Comparison of ENCODE assay signal across 8 cellular contexts in the genomic region with DNA sequence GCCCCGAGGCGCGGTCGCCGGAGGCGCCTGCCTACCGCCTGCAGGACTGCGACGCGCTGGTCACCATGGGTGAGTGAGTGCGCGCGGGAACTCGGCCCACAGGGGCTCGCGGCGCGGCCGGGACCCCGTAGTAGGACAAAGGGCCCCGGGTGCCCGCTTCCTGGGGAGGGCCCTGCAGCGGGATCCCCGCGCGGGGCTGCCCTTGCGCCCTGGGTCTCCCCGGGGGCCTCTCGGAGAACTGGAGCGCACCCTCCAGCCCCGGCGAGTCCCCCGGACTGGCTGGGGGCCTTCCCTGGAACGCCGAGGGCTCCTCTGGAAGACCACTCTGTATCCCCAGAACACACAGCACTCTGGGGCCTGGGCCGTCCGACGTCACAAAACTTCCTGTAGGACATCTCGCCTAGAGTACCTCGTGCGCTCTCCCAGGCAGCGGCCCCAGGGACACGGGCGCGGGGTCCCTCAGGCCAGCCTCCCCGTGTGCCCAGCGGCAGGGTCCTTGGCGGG.
DNase-seq lines count a peak whose midpoint lies in the region; ATAC-seq and TF ChIP-seq lines count a peak whose summit lies in the region.

No MANE protein-coding gene starts in this region.

- ATAC-seq in foreskin keratinocyte: peak; percentile 8

- H3K4me1 ChIP-seq in OCI-LY7 (ENCODE audit: insufficient read depth, low read length, poor library complexity, severe bottlenecking) (peaks cover 36% of the 10 kb centered on the region), foreskin keratinocyte (peaks cover 7% of the 10 kb centered on the region), thyroid gland (no peaks in the 10 kb centered on the region), vagina (no peaks in the 10 kb centered on the region)

- H3K9me2 ChIP-seq in OCI-LY7 (ENCODE audit: insufficient read depth, low read length): no peaks in the 10 kb centered on the region

- peaks cover 55% of the 10 kb centered on the region for H3K79me2 ChIP-seq in OCI-LY7 (ENCODE audit: insufficient read depth, low read depth, low read length)

- intact Hi-C loops in OCI-LY7 (cut with micrococcal nuclease; ENCODE audit: unreplicated experiment): loop anchor here (5.0 to 10.0 kb wide), 2 partner anchors 72 to 460 kb away; no protein-coding TSS in a partner anchor
- intact Hi-C loops in thyroid gland (cut with DNase I): no loop called here
- intact Hi-C loops in vagina (cut with DNase I): no loop called here

- H3K4me3 ChIP-seq in OCI-LY7 (ENCODE audit: low read depth, low read length, poor library complexity, severe bottlenecking) (peak overlapping the region; percentile 93), thyroid gland (replicated peaks in 1 of 3) (peak overlapping the region in 1 of 3 donors; percentile 42), vagina (no peak overlapping the region)

- CTCF ChIA-PET in OCI-LY7 (lab: Charles Lee; ENCODE audit: unreplicated experiment): no interaction called here

- no peaks in the 10 kb centered on the region for H3K9me3 ChIP-seq in OCI-LY7 (ENCODE audit: low read length)
- H3K9me3 ChIP-seq in thyroid gland: no peaks in the 10 kb centered on the region
- no peaks in the 10 kb centered on the region for H3K9me3 ChIP-seq in vagina

- no peak for TF ChIP-seq POLR2A in thyroid gland (IDR thresholded peaks at IDR 0.05)
- TF ChIP-seq POLR2A in vagina (IDR thresholded peaks at IDR 0.05): no peak

- H2AFZ ChIP-seq in OCI-LY7 (ENCODE audit: low read length): no peak overlapping the region

- no peak for TF ChIP-seq CTCF in OCI-LY7 (conservative IDR thresholded peaks at IDR 0.05; ENCODE audit: low read length)
- no peak for TF ChIP-seq CTCF in foreskin keratinocyte (conservative IDR thresholded peaks at IDR 0.05)
- no peak for TF ChIP-seq CTCF in thyroid gland (IDR thresholded peaks at IDR 0.05)
- TF ChIP-seq CTCF in vagina (IDR thresholded peaks at IDR 0.05): no peak

- H3K36me3 ChIP-seq in OCI-LY7 (ENCODE audit: insufficient read depth, low read length): no peaks in the 10 kb centered on the region; the same call in 1 of the 2 replicates
- no peaks in the 10 kb centered on the region for H3K36me3 ChIP-seq in thyroid gland
- no peaks in the 10 kb centered on the region for H3K36me3 ChIP-seq in vagina

- DNase-seq in activated effector memory CD4-positive, alpha-beta T cell treated with anti-CD3 and anti-CD28 coated beads, Interleukin-2, amount 50 U/mL, for 16 hours: peak; percentile 66
- DNase-seq in activated effector memory CD4-positive, alpha-beta T cell treated with Interleukin-2 at 50 U/mL for 16 hours: no peak
- DNase-seq in OCI-LY7 (ENCODE audit: low spot score) (peak; percentile 38), foreskin keratinocyte (no peak), thyroid gland (peak; percentile 27 to 36), ureter (ENCODE audit: low spot score) (no peak), vagina (ENCODE audit: extremely low spot score in 2 of 2) (no peak)
- no peak for DNase-seq in activated T-cell treated with anti-CD3 and anti-CD28 coated beads, Interleukin-2, amount 50 U/mL, for 1 hour

- WGBS in thyroid gland, 2 donors: 0% methylated on average over 3 of the region's 48 CpGs; no CpG with 5 or more reads in 1 of the 2 donors

- H3K27ac ChIP-seq in OCI-LY7 (ENCODE audit: low read depth, low read length, poor library complexity, severe bottlenecking) (peak overlapping the region; percentile 62), foreskin keratinocyte (peak overlapping the region; percentile 40), thyroid gland (peak overlapping the region in 1 of 3 donors; percentile 70), vagina (no peak overlapping the region)

- BruUV-seq in OCI-LY7 (replicated peaks; lab: Mats Ljungman, UMichigan): no TSS peak

- POLR2A ChIA-PET in OCI-LY7 (lab: Charles Lee): no interaction called here

- peak overlapping the region; percentile 85 for H3K4me2 ChIP-seq in OCI-LY7 (ENCODE audit: low read length)

- H4K20me1 ChIP-seq in OCI-LY7 (ENCODE audit: insufficient read depth, low read length): no peaks in the 10 kb centered on the region

- H3K27me3 ChIP-seq in foreskin keratinocyte (no peaks in the 10 kb centered on the region), thyroid gland (no peaks in the 10 kb centered on the region), vagina (no peaks in the 10 kb centered on the region)

Comparison
In these comparisons a context has a peak if more than half of its experiments do, and no peak if none do; other contexts are left out.
1. DNase-seq: peak in activated effector memory CD4-positive, alpha-beta T cell treated with anti-CD3 and anti-CD28 coated beads, Interleukin-2, amount 50 U/mL, for 16 hours (single experiment), OCI-LY7 (single experiment) and thyroid gland (2 of 2); none in activated effector memory CD4-positive, alpha-beta T cell treated with Interleukin-2 at 50 U/mL for 16 hours (single experiment), foreskin keratinocyte (0 of 2), ureter (single experiment), vagina (0 of 2) and activated T-cell treated with anti-CD3 and anti-CD28 coated beads, Interleukin-2, amount 50 U/mL, for 1 hour (single experiment).